Comparison of ENCODE assay signal across 8 cellular contexts in genomic region chr10:95561200-95562177, GRCh38. TPM values are rescaled to one million over a fixed set of nuclear protein-coding genes. Genes with fewer than 3 reads are reported as not detected.
DNase-seq lines count a peak whose midpoint lies in the region; ATAC-seq lines count a peak whose summit lies in the region.

Gene SORBS1 (minus strand): TSS chr10:95561371. CDS start chr10:95441135, 120,236 bp downstream.

- peak within 1 kb of the TSS; percentile 71 for H3K4me3 ChIP-seq in endocrine pancreas (ENCODE audit: control insufficient read depth, insufficient read depth, low read length)

- H3K4me1 ChIP-seq in endocrine pancreas (ENCODE audit: control insufficient read depth, insufficient read depth, low read length): no peaks in the 10 kb centered on the region

- DNase-seq in COLO829 (ENCODE audit: low spot score): peak; percentile 89
- peak in 75 of 76 experiments; percentile 24 to 96 (median 91) for DNase-seq in HUDEP-2 (lab: John Stamatoyannopoulos, UW; ENCODE audit: unreplicated experiment in 76 of 76)
- peak; percentile 97 for DNase-seq in NOMO-1 treated with dmso at 0.1 percent for 144 hours (lab: John Stamatoyannopoulos, UW; ENCODE audit: unreplicated experiment)
- DNase-seq in activated CD8-positive, alpha-beta memory T cell treated with anti-CD3 and anti-CD28 coated beads, Interleukin-2, amount 50 U/mL, for 24 hours (ENCODE audit: extremely low read depth): peak; percentile 65
- peak; percentile 98 for DNase-seq in mesenteric fat pad (ENCODE audit: low spot score)
- peak; percentile 73 for DNase-seq in stimulated activated CD8-positive, alpha-beta memory T cell treated with anti-CD3 and anti-CD28 coated beads, Interleukin-12 subunit alpha, Interleukin-12 subunit beta, amount 100 ng/mL, for 4 hours (ENCODE audit: low read depth)

- ATAC-seq in GM21423 (IDR thresholded peaks at IDR 0.05; ENCODE audit: unreplicated experiment): peak; percentile 99

- H3K36me3 ChIP-seq in endocrine pancreas (ENCODE audit: control insufficient read depth, insufficient read depth, low read length): no peaks in the 10 kb centered on the region

- H3K9me3 ChIP-seq in endocrine pancreas (ENCODE audit: control insufficient read depth, low read length): no peaks in the 10 kb centered on the region

- no peaks in the 10 kb centered on the region for H3K27me3 ChIP-seq in endocrine pancreas (ENCODE audit: control insufficient read depth, insufficient read depth, low read length)

- peak within 1 kb of the TSS; percentile 69 for H3K9ac ChIP-seq in endocrine pancreas (ENCODE audit: control insufficient read depth, insufficient read depth, low read length)

RNA-seq across cellular contexts. Expression of gene SORBS1, which starts in this region (rescaled TPM):
- total RNA-seq in mesenteric fat pad: 854 TPM

Comparison
In these comparisons a context has a peak if more than half of its experiments do, and no peak if none do; other contexts are left out.
1. Peak in every context shown above with its lines: DNase-seq, ATAC-seq and H3K4me3 ChIP-seq.